Comparison of ENCODE assay signal across 22 cellular contexts in genomic region chr9:78521680-78522079, GRCh38.
DNase-seq lines count a peak whose midpoint lies in the region; FAIRE-seq and TF ChIP-seq lines count a peak whose summit lies in the region.
"Had no signal": no experiment of that assay in that cellular context is flagged by ENCODE, and none has a peak within 500 bp of the region (broad histone marks: within the 10 kb centered on the region; RNA-seq: fewer than 3 reads in every experiment).

No MANE protein-coding gene starts in this region.

- H3K36me3 ChIP-seq in endodermal cell (ENCODE audit: control insufficient read depth, insufficient read depth, low read length) = no peaks in the 10 kb centered on the region
- H3K36me3 ChIP-seq: BLaER1 had no signal

- no peak for TF ChIP-seq CTCF in endodermal cell (conservative IDR thresholded peaks at IDR 0.05)

- DNase-seq in HEK293T (ENCODE audit: extremely low spot score) = no peak
- no peak for DNase-seq in endodermal cell
- DNase-seq in medulla oblongata (ENCODE audit: extremely low spot score) = no peak
- no peak for DNase-seq in activated effector memory CD4-positive, alpha-beta T cell treated with Interleukin-2 at 50 U/mL for 16 hours
- no peak for DNase-seq in amygdala (lab: John Stamatoyannopoulos, UW)
- DNase-seq: Caco-2; CD4-positive, CD25-positive, alpha-beta regulatory T cell; CD8-positive, alpha-beta T cell; DMS153; DND-41; GDM1; GM23248; H7; HCEC 1CT; HFFc6 had no signal

- peaks cover 47% of the 10 kb centered on the region for H3K9me3 Mint-ChIP-seq in endodermal cell

- H3K27ac Mint-ChIP-seq in endodermal cell = no peak overlapping the region
- H3K27ac Mint-ChIP-seq: B cell; CD4-positive, CD25-positive, alpha-beta regulatory T cell; CD8-positive, alpha-beta T cell; HFFc6 had no signal

- H3K4me3 Mint-ChIP-seq in endodermal cell = no peak overlapping the region
- H3K4me3 Mint-ChIP-seq: B cell; CD4-positive, CD25-positive, alpha-beta regulatory T cell; CD8-positive, alpha-beta T cell; HFFc6 had no signal

- peaks cover 4% of the 10 kb centered on the region for H3K36me3 Mint-ChIP-seq in endodermal cell (ENCODE audit: low read depth)
- H3K36me3 Mint-ChIP-seq: CD4-positive, CD25-positive, alpha-beta regulatory T cell; CD8-positive, alpha-beta T cell had no signal

- no peaks in the 10 kb centered on the region for H3K27me3 ChIP-seq in endodermal cell (ENCODE audit: control insufficient read depth, insufficient read depth, low read length, poor library complexity, severe bottlenecking)
- H3K27me3 ChIP-seq: BLaER1 had no signal

- CTCF ChIA-PET in HEK293T (lab: Yijun Ruan, JAX) = no interaction called here

- H3K27ac ChIP-seq in endodermal cell (ENCODE audit: low read depth, low read length) = no peak overlapping the region
- H3K27ac ChIP-seq: BLaER1, C4-2B, GM23248 had no signal

- H3K9ac ChIP-seq in endodermal cell (ENCODE audit: extremely low read depth, low read length, poor library complexity, severe bottlenecking) = no peak overlapping the region
- H3K9ac ChIP-seq: BLaER1, GM23248 had no signal

- POLR2A ChIA-PET in HEK293T (lab: Yijun Ruan, JAX) = no interaction called here

- peaks cover 53% of the 10 kb centered on the region for H3K9me3 ChIP-seq in endodermal cell (ENCODE audit: control insufficient read depth, low read length)
- H3K9me3 ChIP-seq: Caco-2 had no signal

- H3K27me3 Mint-ChIP-seq in endodermal cell (ENCODE audit: insufficient read depth) = no peaks in the 10 kb centered on the region

- H3K4me1 Mint-ChIP-seq in endodermal cell = no peaks in the 10 kb centered on the region
- H3K4me1 Mint-ChIP-seq: B cell; CD4-positive, CD25-positive, alpha-beta regulatory T cell had no signal

- H3K4me3 ChIP-seq in endodermal cell (ENCODE audit: low read length) = peak overlapping the region; percentile 60
- H3K4me3 ChIP-seq: BLaER1, GM12878, GM23248 had no signal

- H3K4me1 ChIP-seq in endodermal cell (ENCODE audit: control insufficient read depth, insufficient read depth, low read length) = no peaks in the 10 kb centered on the region
- H3K4me1 ChIP-seq: BLaER1, Caco-2 had no signal

- FAIRE-seq in G401.6 (lab: Jason Lieb, UNC) = peak; percentile 54
- FAIRE-seq: GM12878, GM19239, H1 had no signal

TF ChIP-seq in HEK293T, 16 proteins besides CTCF, POLR2A, EP300 and RAD21:
- TF ChIP-seq ARNT (IDR thresholded peaks at IDR 0.05) = no peak
- TF ChIP-seq PKNOX1 (IDR thresholded peaks at IDR 0.05) = 0 out of 2 replicates have a peak, but pooled peaks have one; percentile 13
- TF ChIP-seq SP1 (IDR thresholded peaks at IDR 0.05) = no peak
- TF ChIP-seq ELF4 (IDR thresholded peaks at IDR 0.05) = no peak
